In genomic region chr2:104755026-104755856, GRCh38 we compare ENCODE assay signal across 15 cellular contexts.
DNase-seq lines count a peak whose midpoint lies in the region; ATAC-seq lines count a peak whose summit lies in the region.
"Had no signal": no experiment of that assay in that cellular context is flagged by ENCODE, and none has a peak within 500 bp of the region (broad histone marks: within the 10 kb centered on the region; RNA-seq: fewer than 3 reads in every experiment).

No MANE protein-coding gene starts in this region.

- no peaks in the 10 kb centered on the region for H3K4me1 Mint-ChIP-seq in activated CD4-positive, alpha-beta T cell treated with anti-CD3 and anti-CD28 coated beads, Interleukin-2, amount 10 ng/mL, durations not matched to agents 24 days and 14 days

- H3K27ac ChIP-seq in right cardiac atrium (ENCODE audit: low read length) (no peak overlapping the region), aorta (ENCODE audit: low read depth in 1 of 2, low read length in 2 of 2) (no peak overlapping the region)

- no peaks in the 10 kb centered on the region for H3K9me3 Mint-ChIP-seq in activated CD4-positive, alpha-beta T cell treated with anti-CD3 and anti-CD28 coated beads, Interleukin-2, amount 10 ng/mL, durations not matched to agents 24 days and 14 days
- H3K9me3 Mint-ChIP-seq: type B pancreatic cell had no signal

- ATAC-seq in right cardiac atrium: peak; percentile 66 to 69
- ATAC-seq in Right ventricle myocardium inferior: no peak
- ATAC-seq in aorta (ENCODE audit: low FRiP score): peak; percentile 36
- no peak for ATAC-seq in GM21529 (IDR thresholded peaks at IDR 0.05; ENCODE audit: unreplicated experiment)

- H3K4me3 ChIP-seq in right cardiac atrium (ENCODE audit: low read length) (no peak overlapping the region), aorta (ENCODE audit: low read length in 2 of 2) (no peak overlapping the region)

- WGBS in right cardiac atrium: 68% methylated on average over 26 of the region's 26 CpGs
- 42 to 68% methylated on average over 26 of the region's 26 CpGs for WGBS in aorta, 2 donors

- H3K4me1 ChIP-seq in right cardiac atrium (ENCODE audit: control insufficient read depth, insufficient read depth, low read length): no peaks in the 10 kb centered on the region
- H3K4me1 ChIP-seq in aorta (ENCODE audit: control insufficient read depth in 1 of 2, insufficient read depth in 2 of 2, low read length in 2 of 2): no peaks in the 10 kb centered on the region

- H3K9me3 ChIP-seq in right cardiac atrium (ENCODE audit: control insufficient read depth, low read length) (no peaks in the 10 kb centered on the region), aorta (ENCODE audit: control insufficient read depth, low read length) (no peaks in the 10 kb centered on the region)

- no peaks in the 10 kb centered on the region for H3K36me3 ChIP-seq in aorta (ENCODE audit: control insufficient read depth in 1 of 2, insufficient read depth in 2 of 2, low read length in 1 of 2)

- no peak overlapping the region for H3K4me3 Mint-ChIP-seq in activated CD4-positive, alpha-beta T cell treated with anti-CD3 and anti-CD28 coated beads, Interleukin-2, amount 10 ng/mL, durations not matched to agents 24 days and 14 days
- H3K4me3 Mint-ChIP-seq: type B pancreatic cell had no signal

- intact Hi-C loops in right cardiac atrium (cut with DNase I): no loop called here
- intact Hi-C loops in Right ventricle myocardium inferior (cut with DNase I): no loop called here
- intact Hi-C loops in aorta (cut with DNase I): no loop called here
- intact Hi-C loops in activated CD4-positive, alpha-beta T cell treated with anti-CD3 and anti-CD28 coated beads, Interleukin-2, amount 10 ng/mL, durations not matched to agents 24 days and 14 days (cut with micrococcal nuclease): no loop called here

- no peaks in the 10 kb centered on the region for H3K36me3 Mint-ChIP-seq in activated CD4-positive, alpha-beta T cell treated with anti-CD3 and anti-CD28 coated beads, Interleukin-2, amount 10 ng/mL, durations not matched to agents 24 days and 14 days (ENCODE audit: low read depth)
- H3K36me3 Mint-ChIP-seq: type B pancreatic cell had no signal

- DNase-seq in right cardiac atrium (peak; percentile 22 to 66 (median 61)), Right ventricle myocardium inferior (ENCODE audit: missing footprints) (no peak), cerebellum (ENCODE audit: low spot score) (peak; percentile 58), midbrain (lab: John Stamatoyannopoulos, UW) (peak; percentile 72), aorta (peak in 1 of 2 donors; percentile 64), NCI-H524 (lab: John Stamatoyannopoulos, UW) (no peak)
- DNase-seq in activated CD4-positive, alpha-beta T cell treated with anti-CD3 and anti-CD28 coated beads, Interleukin-2, amount 10 ng/mL, durations not matched to agents 24 days and 14 days: no peak
- DNase-seq: activated CD8-positive, alpha-beta memory T cell treated with anti-CD3 and anti-CD28 coated beads, Interleukin-2, amount 50 U/mL, for 4 hours; amniotic stem cell; EL; MM.1S; NCI-H774; SIG-M5 had no signal

- no peaks in the 10 kb centered on the region for H3K27me3 Mint-ChIP-seq in activated CD4-positive, alpha-beta T cell treated with anti-CD3 and anti-CD28 coated beads, Interleukin-2, amount 10 ng/mL, durations not matched to agents 24 days and 14 days

- no peak overlapping the region for H3K27ac Mint-ChIP-seq in activated CD4-positive, alpha-beta T cell treated with anti-CD3 and anti-CD28 coated beads, Interleukin-2, amount 10 ng/mL, durations not matched to agents 24 days and 14 days
- H3K27ac Mint-ChIP-seq: type B pancreatic cell had no signal

- H3K27me3 ChIP-seq in right cardiac atrium (ENCODE audit: control insufficient read depth, insufficient read depth) (peaks cover 2% of the 10 kb centered on the region), aorta (ENCODE audit: control insufficient read depth in 1 of 2, insufficient read depth in 2 of 2, low read length in 1 of 2) (no peaks in the 10 kb centered on the region)

Comparison
In these comparisons a context has a peak if more than half of its experiments do, and no peak if none do; other contexts are left out.
1. ATAC-seq: peak in right cardiac atrium (2 of 2) and aorta (single experiment); none in Right ventricle myocardium inferior (single experiment) and GM21529 (single experiment).
2. DNase-seq: peak in right cardiac atrium (3 of 3), cerebellum (single experiment) and midbrain (single experiment); none in Right ventricle myocardium inferior (single experiment), NCI-H524 (0 of 2) and activated CD4-positive, alpha-beta T cell treated with anti-CD3 and anti-CD28 coated beads, Interleukin-2, amount 10 ng/mL, durations not matched to agents 24 days and 14 days (single experiment).